Comparison of ENCODE assay signal across 1 cellular context in genomic region chr17:2392252-2393183, GRCh38.
TF ChIP-seq lines count a peak whose summit lies in the region.

No MANE protein-coding gene starts in this region.

TF ChIP-seq in HepG2, 621 proteins besides CTCF, POLR2A, EP300 and RAD21 (continued from another document and continues in another):
- no peak for TF ChIP-seq TRAFD1 (CRISPR knock-in tag; IDR thresholded peaks at IDR 0.05; ENCODE audit: borderline replicate concordance)
- TF ChIP-seq SIX4 (CRISPR knock-in tag; IDR thresholded peaks at IDR 0.05), result peak; percentile 38; the same call in 1 of the 2 replicates
- peak; percentile 71; the same call in 1 of the 2 replicates for TF ChIP-seq ARID4A (CRISPR knock-in tag; IDR thresholded peaks at IDR 0.05; ENCODE audit: borderline replicate concordance)
- peak; percentile 35 for TF ChIP-seq ZFP91 (CRISPR knock-in tag; IDR thresholded peaks at IDR 0.05; ENCODE audit: borderline replicate concordance)
- TF ChIP-seq BORCS8-MEF2B (CRISPR knock-in tag; IDR thresholded peaks at IDR 0.05), result 0 out of 2 replicates have a peak, but pooled peaks have one; percentile 26
- no peak for TF ChIP-seq CREB3 (CRISPR knock-in tag; IDR thresholded peaks at IDR 0.05)
- no peak for TF ChIP-seq ZSCAN25 (CRISPR knock-in tag; IDR thresholded peaks at IDR 0.05)
- TF ChIP-seq CEBPZ (IDR thresholded peaks at IDR 0.05; ENCODE audit: low read length), result no peak
- no peak; the same call in 1 of the 2 replicates for TF ChIP-seq ZMYM4 (CRISPR knock-in tag; IDR thresholded peaks at IDR 0.05)
- peak; percentile 58 for TF ChIP-seq ZFX (CRISPR knock-in tag; IDR thresholded peaks at IDR 0.05; ENCODE audit: low read depth)
- TF ChIP-seq CREB1 (IDR thresholded peaks at IDR 0.05), result peak; percentile 16; the same call in 1 of the 2 replicates
- TF ChIP-seq CREB1 (CRISPR knock-in tag; IDR thresholded peaks at IDR 0.05), result no peak
- 0 out of 2 replicates have a peak, but pooled peaks have one; percentile 5 for TF ChIP-seq MNT (IDR thresholded peaks at IDR 0.05)
- TF ChIP-seq JARID2 (CRISPR knock-in tag; IDR thresholded peaks at IDR 0.05; ENCODE audit: insufficient replicate concordance), result no peak
- peak; percentile 44 for TF ChIP-seq ASH2L (IDR thresholded peaks at IDR 0.05; ENCODE audit: insufficient read length, low read depth, low read length)
- TF ChIP-seq CHD2 (IDR thresholded peaks at IDR 0.05; ENCODE audit: low read depth, low read length), result no peak
- TF ChIP-seq KMT2B (CRISPR knock-in tag; IDR thresholded peaks at IDR 0.05), result no peak
- TF ChIP-seq KDM2A (CRISPR knock-in tag; IDR thresholded peaks at IDR 0.05; ENCODE audit: borderline replicate concordance, low read depth), result peak; percentile 17; the same call in 1 of the 2 replicates
- no peak for TF ChIP-seq ZNF337 (CRISPR knock-in tag; IDR thresholded peaks at IDR 0.05; ENCODE audit: borderline replicate concordance, low read depth)
- TF ChIP-seq NFE2L2 (IDR thresholded peaks at IDR 0.05; ENCODE audit: low read length), result no peak
- TF ChIP-seq GATAD1 (CRISPR knock-in tag; IDR thresholded peaks at IDR 0.05), result 0 out of 2 replicates have a peak, but pooled peaks have one; percentile 6
- peak; percentile 49; the same call in 1 of the 2 replicates for TF ChIP-seq ZBTB14 (CRISPR knock-in tag; IDR thresholded peaks at IDR 0.05)
- TF ChIP-seq KAT7 (CRISPR knock-in tag; IDR thresholded peaks at IDR 0.05; ENCODE audit: borderline replicate concordance), result 0 out of 2 replicates have a peak, but pooled peaks have one; percentile 15
- TF ChIP-seq ZNF230 (CRISPR knock-in tag; IDR thresholded peaks at IDR 0.05), result no peak
- TF ChIP-seq BCL6 (CRISPR knock-in tag; IDR thresholded peaks at IDR 0.05), result no peak
- TF ChIP-seq TFDP1 (CRISPR knock-in tag; IDR thresholded peaks at IDR 0.05; ENCODE audit: borderline replicate concordance), result peak; percentile 87; the same call in 1 of the 2 replicates
- TF ChIP-seq BATF2 (CRISPR knock-in tag; IDR thresholded peaks at IDR 0.05), result no peak
- peak; percentile 53 for TF ChIP-seq E2F1 (CRISPR knock-in tag; IDR thresholded peaks at IDR 0.05)
- no peak for TF ChIP-seq GMEB2 (CRISPR knock-in tag; IDR thresholded peaks at IDR 0.05; ENCODE audit: low read depth)
- TF ChIP-seq ZNF598 (CRISPR knock-in tag; IDR thresholded peaks at IDR 0.05; ENCODE audit: borderline replicate concordance), result no peak
- TF ChIP-seq NR2F6 (IDR thresholded peaks at IDR 0.05), result no peak
- TF ChIP-seq NR2F6 (CRISPR knock-in tag; IDR thresholded peaks at IDR 0.05), result peak; percentile 58; the same call in 1 of the 2 replicates
- TF ChIP-seq SP2 (CRISPR knock-in tag; IDR thresholded peaks at IDR 0.05), result peak; percentile 41; the same call in 1 of the 2 replicates
- no peak for TF ChIP-seq ADNP (CRISPR knock-in tag; IDR thresholded peaks at IDR 0.05)
- no peak for TF ChIP-seq AHR (CRISPR knock-in tag; IDR thresholded peaks at IDR 0.05)
- TF ChIP-seq MED1 (CRISPR knock-in tag; IDR thresholded peaks at IDR 0.05), result peak; percentile 38; the same call in 1 of the 2 replicates
- peak; percentile 90 for TF ChIP-seq RXRA (CRISPR knock-in tag; IDR thresholded peaks at IDR 0.05)
- TF ChIP-seq ZNF766 (CRISPR knock-in tag; IDR thresholded peaks at IDR 0.05; ENCODE audit: borderline replicate concordance), result peak; percentile 47; the same call in 1 of the 2 replicates
- TF ChIP-seq MXD1 (CRISPR knock-in tag; IDR thresholded peaks at IDR 0.05), result peak; percentile 28; the same call in 1 of the 2 replicates
